1 cellular context compared by ENCODE assay signal in the genomic region with DNA sequence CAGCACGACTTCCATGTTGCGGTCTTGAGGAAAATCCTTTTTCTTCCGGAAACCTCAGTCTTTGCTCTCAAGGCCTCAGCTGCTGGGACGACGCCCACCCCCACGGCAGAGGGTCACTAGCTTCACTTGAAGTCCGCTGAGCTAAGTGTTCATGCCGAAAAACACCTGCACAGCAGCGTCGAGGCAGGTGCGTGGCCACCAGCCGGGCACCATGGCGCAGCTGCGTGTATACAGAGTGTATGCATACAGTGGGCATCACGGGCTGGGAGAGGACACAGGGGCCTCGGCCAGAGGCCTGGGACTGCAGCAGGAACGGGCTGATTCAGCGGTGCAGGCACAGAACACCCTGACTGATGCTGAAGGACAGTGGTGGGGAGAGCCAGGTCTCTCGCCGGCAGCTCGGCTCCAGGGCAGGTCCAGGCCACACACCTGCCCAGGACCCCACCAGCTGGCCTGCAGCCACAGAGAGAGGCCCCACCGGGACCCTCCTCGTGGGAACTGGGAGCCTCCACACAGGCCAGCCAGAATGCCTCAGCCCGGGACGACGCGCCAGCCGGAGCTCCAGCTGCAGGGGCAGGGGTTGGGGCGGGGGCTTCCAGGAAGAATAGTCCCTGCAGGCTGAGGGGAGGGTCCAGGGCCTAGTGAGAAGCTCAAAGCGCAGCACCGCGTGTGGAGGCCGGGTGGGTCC.
TF ChIP-seq lines count a peak whose summit lies in the region.

No MANE protein-coding gene starts in this region.

TF ChIP-seq in WTC11, 78 proteins besides CTCF, POLR2A, EP300 and RAD21 (continued from another document):
- TF ChIP-seq, protein P1, sequence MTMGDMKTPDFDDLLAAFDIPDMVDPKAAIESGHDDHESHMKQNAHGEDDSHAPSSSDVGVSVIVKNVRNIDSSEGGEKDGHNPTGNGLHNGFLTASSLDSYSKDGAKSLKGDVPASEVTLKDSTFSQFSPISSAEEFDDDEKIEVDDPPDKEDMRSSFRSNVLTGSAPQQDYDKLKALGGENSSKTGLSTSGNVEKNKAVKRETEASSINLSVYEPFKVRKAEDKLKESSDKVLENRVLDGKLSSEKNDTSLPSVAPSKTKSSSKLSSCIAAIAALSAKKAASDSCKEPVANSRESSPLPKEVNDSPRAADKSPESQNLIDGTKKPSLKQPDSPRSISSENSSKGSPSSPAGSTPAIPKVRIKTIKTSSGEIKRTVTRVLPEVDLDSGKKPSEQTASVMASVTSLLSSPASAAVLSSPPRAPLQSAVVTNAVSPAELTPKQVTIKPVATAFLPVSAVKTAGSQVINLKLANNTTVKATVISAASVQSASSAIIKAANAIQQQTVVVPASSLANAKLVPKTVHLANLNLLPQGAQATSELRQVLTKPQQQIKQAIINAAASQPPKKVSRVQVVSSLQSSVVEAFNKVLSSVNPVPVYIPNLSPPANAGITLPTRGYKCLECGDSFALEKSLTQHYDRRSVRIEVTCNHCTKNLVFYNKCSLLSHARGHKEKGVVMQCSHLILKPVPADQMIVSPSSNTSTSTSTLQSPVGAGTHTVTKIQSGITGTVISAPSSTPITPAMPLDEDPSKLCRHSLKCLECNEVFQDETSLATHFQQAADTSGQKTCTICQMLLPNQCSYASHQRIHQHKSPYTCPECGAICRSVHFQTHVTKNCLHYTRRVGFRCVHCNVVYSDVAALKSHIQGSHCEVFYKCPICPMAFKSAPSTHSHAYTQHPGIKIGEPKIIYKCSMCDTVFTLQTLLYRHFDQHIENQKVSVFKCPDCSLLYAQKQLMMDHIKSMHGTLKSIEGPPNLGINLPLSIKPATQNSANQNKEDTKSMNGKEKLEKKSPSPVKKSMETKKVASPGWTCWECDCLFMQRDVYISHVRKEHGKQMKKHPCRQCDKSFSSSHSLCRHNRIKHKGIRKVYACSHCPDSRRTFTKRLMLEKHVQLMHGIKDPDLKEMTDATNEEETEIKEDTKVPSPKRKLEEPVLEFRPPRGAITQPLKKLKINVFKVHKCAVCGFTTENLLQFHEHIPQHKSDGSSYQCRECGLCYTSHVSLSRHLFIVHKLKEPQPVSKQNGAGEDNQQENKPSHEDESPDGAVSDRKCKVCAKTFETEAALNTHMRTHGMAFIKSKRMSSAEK (CRISPR knock-in tag; IDR thresholded peaks at IDR 0.05; ENCODE audit: borderline replicate concordance), result no peak
- TF ChIP-seq TEAD4 (CRISPR knock-in tag; IDR thresholded peaks at IDR 0.05) (no peak), HMGA2 (CRISPR knock-in tag; IDR thresholded peaks at IDR 0.05) (no peak)
- TF ChIP-seq, protein P2, sequence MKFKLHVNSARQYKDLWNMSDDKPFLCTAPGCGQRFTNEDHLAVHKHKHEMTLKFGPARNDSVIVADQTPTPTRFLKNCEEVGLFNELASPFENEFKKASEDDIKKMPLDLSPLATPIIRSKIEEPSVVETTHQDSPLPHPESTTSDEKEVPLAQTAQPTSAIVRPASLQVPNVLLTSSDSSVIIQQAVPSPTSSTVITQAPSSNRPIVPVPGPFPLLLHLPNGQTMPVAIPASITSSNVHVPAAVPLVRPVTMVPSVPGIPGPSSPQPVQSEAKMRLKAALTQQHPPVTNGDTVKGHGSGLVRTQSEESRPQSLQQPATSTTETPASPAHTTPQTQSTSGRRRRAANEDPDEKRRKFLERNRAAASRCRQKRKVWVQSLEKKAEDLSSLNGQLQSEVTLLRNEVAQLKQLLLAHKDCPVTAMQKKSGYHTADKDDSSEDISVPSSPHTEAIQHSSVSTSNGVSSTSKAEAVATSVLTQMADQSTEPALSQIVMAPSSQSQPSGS (CRISPR knock-in tag; IDR thresholded peaks at IDR 0.05; ENCODE audit: borderline replicate concordance, low read depth), result no peak
